ENCODE assay signal across 17 cellular contexts in genomic region chr14:90439874-90440442, GRCh38. TPM values are rescaled to one million over a fixed set of nuclear protein-coding genes. Genes with fewer than 3 reads are reported as not detected.
DNase-seq lines count a peak whose midpoint lies in the region; ATAC-seq and TF ChIP-seq lines count a peak whose summit lies in the region.
"Had no signal": no experiment of that assay in that cellular context is flagged by ENCODE, and none has a peak within 500 bp of the region (broad histone marks: within the 10 kb centered on the region; RNA-seq: fewer than 3 reads in every experiment).

No MANE protein-coding gene starts in this region.

- WGBS in testis, 2 donors, result 31 to 39% methylated on average over 5 to 6 of the region's 6 CpGs

- no peaks in the 10 kb centered on the region for H3K9me3 ChIP-seq in neuron (ENCODE audit: low read length)
- H3K9me3 ChIP-seq in testis, result no peaks in the 10 kb centered on the region
- H3K9me3 ChIP-seq: esophagus muscularis mucosa, right atrium auricular region, SJSA1 had no signal

- H2AFZ ChIP-seq in neuron (ENCODE audit: low read depth, low read length), result peak overlapping the region; percentile 66

- DNase-seq in ELF-1 (ENCODE audit: low read depth, low spot score) (peak; percentile 72), M059J (ENCODE audit: low read depth) (peak; percentile 40), testis (no peak), GDM1 (lab: John Stamatoyannopoulos, UW) (no peak)
- DNase-seq: activated CD4-positive, alpha-beta T cell treated with anti-CD3 and anti-CD28 coated beads, Interleukin-2, amount 50 U/mL, for 4 hours; activated T-cell treated with anti-CD3 and anti-CD28 coated beads, Interleukin-2, amount 50 U/mL, for 48 hours; KBM-7; naive thymus-derived CD8-positive, alpha-beta T cell; NCI-H2029 treated with DMSO at 0.1 percent for 48 hours; stimulated activated CD4-positive, alpha-beta T cell treated with anti-CD3 and anti-CD28 coated beads, Interleukin-2, amount 100 ng/mL, for 48 hours; trophoblast cell had no signal

- intact Hi-C loops in testis (cut with DNase I; ENCODE audit: low total_unique reads), result no loop called here

- H3K27me3 ChIP-seq in neuron (ENCODE audit: insufficient read depth, low read length) (no peaks in the 10 kb centered on the region), testis (no peaks in the 10 kb centered on the region)
- H3K27me3 ChIP-seq: esophagus muscularis mucosa, right atrium auricular region, SJSA1 had no signal

- ATAC-seq in HG03280 (IDR thresholded peaks at IDR 0.05; ENCODE audit: unreplicated experiment), result no peak
- ATAC-seq: naive thymus-derived CD8-positive, alpha-beta T cell had no signal

- TF ChIP-seq CTCF in testis (IDR thresholded peaks at IDR 0.05), result no peak

- peak overlapping the region; percentile 8 for H3K4me3 ChIP-seq in neuron (ENCODE audit: low read length)
- H3K4me3 ChIP-seq in testis, result no peak overlapping the region
- H3K4me3 ChIP-seq: esophagus muscularis mucosa, right atrium auricular region, SJSA1 had no signal

- H3K27ac ChIP-seq in cingulate gyrus (ENCODE audit: low read depth, low read length) (peak overlapping the region; percentile 61), testis (no peak overlapping the region)
- H3K27ac ChIP-seq: esophagus muscularis mucosa, right atrium auricular region, SJSA1 had no signal

- H3K36me3 ChIP-seq in neuron (ENCODE audit: insufficient read depth, low read length) (no peaks in the 10 kb centered on the region), testis (ENCODE audit: low read depth, missing control alignments) (no peaks in the 10 kb centered on the region)
- H3K36me3 ChIP-seq: esophagus muscularis mucosa, right atrium auricular region, SJSA1 had no signal

- no peak for TF ChIP-seq POLR2A in testis (IDR thresholded peaks at IDR 0.05)

- H3K4me1 ChIP-seq in neuron (ENCODE audit: insufficient read depth, low read length), result peaks cover 12% of the 10 kb centered on the region
- H3K4me1 ChIP-seq in testis, result peaks cover 8% of the 10 kb centered on the region
- H3K4me1 ChIP-seq: right atrium auricular region, SJSA1 had no signal

RNA-seq across cellular contexts. Expression of gene CALM1, which starts 43.1 kb away (rescaled TPM):
- total RNA-seq in M059J (2014; rRNA removed; shearing (Covaris generic)), result 184 and 291 TPM in 2 replicates
- 100 to 1,000 TPM; 428 to 526 TPM for total RNA-seq in testis
- polyA plus RNA-seq in testis (ENCODE audit: insufficient read depth, low read depth, low replicate concordance), result 379 TPM

Comparison
In these comparisons a context has a peak if more than half of its experiments do, and no peak if none do; other contexts are left out.
1. DNase-seq: peak in ELF-1 (single experiment) and M059J (single experiment); none in testis (single experiment) and GDM1 (single experiment).